In the genomic region with DNA sequence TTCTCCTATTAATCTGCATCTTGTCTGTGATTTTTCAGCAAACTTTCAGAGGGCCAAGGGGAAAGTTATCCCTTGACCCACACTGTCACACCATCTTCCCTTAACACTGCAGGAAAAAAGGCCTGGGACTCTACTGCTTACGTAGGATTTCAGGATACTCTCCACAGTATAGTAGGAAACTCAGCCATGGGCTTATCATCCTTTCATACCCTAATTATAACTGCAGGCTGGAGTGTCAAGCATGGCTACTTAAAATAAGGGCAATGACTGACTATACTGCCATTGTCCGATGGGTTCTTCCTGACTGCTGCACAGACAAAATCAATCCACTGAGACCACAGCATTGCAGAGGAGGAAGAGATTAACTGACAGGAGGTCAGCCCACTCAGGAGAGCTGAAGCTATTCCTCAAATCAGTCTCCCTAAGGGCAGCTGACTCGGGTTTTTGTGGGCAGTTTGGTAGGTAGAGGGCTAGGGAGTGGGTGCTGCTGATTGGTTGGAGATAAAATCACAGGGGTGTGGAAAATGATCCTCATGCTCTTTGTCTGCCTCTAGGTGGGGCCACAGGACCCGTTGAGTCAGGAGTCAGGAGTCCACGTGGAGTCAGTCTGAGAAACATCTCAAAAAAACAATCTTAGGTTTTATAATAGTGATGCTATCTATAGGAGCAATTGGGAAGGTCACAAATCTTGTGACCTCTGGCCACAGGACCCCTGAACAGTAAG, we compare ENCODE assay signal across 1 cellular context.
TF ChIP-seq lines count a peak whose summit lies in the region.

No MANE protein-coding gene starts in this region.

TF ChIP-seq in GM12878, 131 proteins besides CTCF, POLR2A, EP300 and RAD21 (continued from another document):
- no peak for TF ChIP-seq BCL3 (IDR thresholded peaks at IDR 0.05; ENCODE audit: borderline replicate concordance, insufficient read depth, low read depth, low read length, poor library complexity, severe bottlenecking)
- no peak for TF ChIP-seq ATF3 (IDR thresholded peaks at IDR 0.05; ENCODE audit: borderline replicate concordance, extremely low read depth, low read depth, low read length)
- TF ChIP-seq NRF1 (conservative IDR thresholded peaks at IDR 0.05; ENCODE audit: low read depth, low read length) = no peak
- no peak for TF ChIP-seq ZNF687 (IDR thresholded peaks at IDR 0.05)
- TF ChIP-seq, protein P1, sequence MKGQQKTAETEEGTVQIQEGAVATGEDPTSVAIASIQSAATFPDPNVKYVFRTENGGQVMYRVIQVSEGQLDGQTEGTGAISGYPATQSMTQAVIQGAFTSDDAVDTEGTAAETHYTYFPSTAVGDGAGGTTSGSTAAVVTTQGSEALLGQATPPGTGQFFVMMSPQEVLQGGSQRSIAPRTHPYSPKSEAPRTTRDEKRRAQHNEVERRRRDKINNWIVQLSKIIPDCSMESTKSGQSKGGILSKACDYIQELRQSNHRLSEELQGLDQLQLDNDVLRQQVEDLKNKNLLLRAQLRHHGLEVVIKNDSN (IDR thresholded peaks at IDR 0.05; ENCODE audit: borderline replicate concordance, extremely low read length, insufficient read depth, low read depth, low read length) = no peak
- no peak for TF ChIP-seq YBX1 (IDR thresholded peaks at IDR 0.05)
- TF ChIP-seq CHD2 (IDR thresholded peaks at IDR 0.05; ENCODE audit: borderline replicate concordance, low read depth, low read length) = no peak
- TF ChIP-seq ZSCAN29 (IDR thresholded peaks at IDR 0.05) = no peak
- no peak for TF ChIP-seq MTA3 (IDR thresholded peaks at IDR 0.05; ENCODE audit: borderline replicate concordance, low read length)
- no peak for TF ChIP-seq RBBP5 (conservative IDR thresholded peaks at IDR 0.05)
- no peak for TF ChIP-seq BMI1 (IDR thresholded peaks at IDR 0.05; ENCODE audit: borderline replicate concordance)
